Comparison of ENCODE assay signal across 16 cellular contexts in genomic region chr18:47558110-47558750, GRCh38.
DNase-seq lines count a peak whose midpoint lies in the region; ATAC-seq, FAIRE-seq and TF ChIP-seq lines count a peak whose summit lies in the region.
"Had no signal": no experiment of that assay in that cellular context is flagged by ENCODE, and none has a peak within 500 bp of the region (broad histone marks: within the 10 kb centered on the region; RNA-seq: fewer than 3 reads in every experiment).

No MANE protein-coding gene starts in this region.

- peak; percentile 82 for ATAC-seq in GM21447 (IDR thresholded peaks at IDR 0.05; ENCODE audit: unreplicated experiment)
- ATAC-seq in HG03432 (IDR thresholded peaks at IDR 0.05; ENCODE audit: unreplicated experiment): peak; percentile 86
- no peak for ATAC-seq in HG02970 (IDR thresholded peaks at IDR 0.05; ENCODE audit: low FRiP score, unreplicated experiment)
- ATAC-seq in GM18519 (IDR thresholded peaks at IDR 0.05; ENCODE audit: low FRiP score, unreplicated experiment): no peak
- ATAC-seq: left cardiac atrium, psoas muscle had no signal

- peak overlapping the region; percentile 15 to 16; a peak in 1 of 4 replicates for H3K4me2 ChIP-seq in H1 (ENCODE audit: insufficient read depth in 1 of 2, low read depth in 2 of 2, low read length in 2 of 2)

- peak overlapping the region; percentile 56 for H2BK120ac ChIP-seq in H1 (replicated peaks; ENCODE audit: low read depth, low read length)

- no peak for TF ChIP-seq CTCF in H1 (IDR thresholded peaks at IDR 0.05; ENCODE audit: control extremely low read depth in 1 of 3, insufficient read depth in 1 of 3, low read depth in 1 of 3, low read length in 3 of 3)

- no peak for TF ChIP-seq RAD21 in H1 (IDR thresholded peaks at IDR 0.05 in 1 of 2, conservative IDR thresholded peaks at IDR 0.05 in 1 of 2; ENCODE audit: low read depth in 2 of 2, low read length in 2 of 2)

- H3K23ac ChIP-seq in H1 (ENCODE audit: insufficient read length): no peak overlapping the region

- H2BK20ac ChIP-seq in H1 (ENCODE audit: low read length): peak overlapping the region; percentile 87; the same call in 1 of the 2 replicates

- H4K91ac ChIP-seq in H1 (replicated peaks; ENCODE audit: insufficient read length, low read length): no peak overlapping the region

- no peak for TF ChIP-seq POLR2A in H1 (IDR thresholded peaks at IDR 0.05; ENCODE audit: control extremely low read depth in 1 of 2, low read depth in 2 of 2, low read length in 2 of 2)
- TF ChIP-seq POLR2A in H54 (IDR thresholded peaks at IDR 0.05; ENCODE audit: low read depth, low read length): no peak

- DNase-seq in NCI-H2029 (lab: John Stamatoyannopoulos, UW): peak; percentile 21
- no peak for DNase-seq in NCI-H2029 treated with DMSO at 0.1 percent for 48 hours (lab: John Stamatoyannopoulos, UW)
- DNase-seq in H1 (ENCODE audit: low read depth in 1 of 2, low spot score in 2 of 2): peak in 1 of 2 experiments; percentile 42
- DNase-seq in H54 (ENCODE audit: insufficient read length, low spot score): no peak
- DNase-seq: activated CD8-positive, alpha-beta memory T cell treated with anti-CD3 and anti-CD28 coated beads, Interleukin-2, amount 50 U/mL, for 4 hours; Caco-2; erythroblast; left cardiac atrium; NCI-H1417 treated with DMSO at 0.1 percent for 48 hours; NCI-H82; psoas muscle; upper lobe of left lung had no signal

- H3K9me3 ChIP-seq in H1 (ENCODE audit: insufficient read depth in 2 of 2, low read depth in 1 of 2, low read length in 1 of 2): peaks cover 8 to 10% of the 10 kb centered on the region in 2 experiments; a peak in 3 of 4 replicates
- H3K9me3 ChIP-seq: Caco-2, psoas muscle, upper lobe of left lung had no signal

- peak overlapping the region; percentile 11; the same call in 1 of the 2 replicates for H2BK5ac ChIP-seq in H1 (ENCODE audit: low read depth, low read length)

- TF ChIP-seq EP300 in H1 (IDR thresholded peaks at IDR 0.05; ENCODE audit: borderline replicate concordance in 1 of 2, low read depth in 2 of 2, low read length in 2 of 2): no peak

- H3K56ac ChIP-seq in H1 (replicated peaks; ENCODE audit: insufficient read length, low read depth, low read length): no peak overlapping the region

- H3K23me2 ChIP-seq in H1 (ENCODE audit: low read depth, low read length): no peaks in the 10 kb centered on the region

- H3K79me2 ChIP-seq in H1 (ENCODE audit: control insufficient read depth in 1 of 2, insufficient read depth in 2 of 2, low read length in 2 of 2): no peaks in the 10 kb centered on the region

- no peak overlapping the region; a peak in 1 of 7 replicates for H3K9ac ChIP-seq in H1 (replicated peaks in 1 of 4; ENCODE audit: extremely low read depth in 1 of 4, low read depth in 3 of 4, low read length in 3 of 4)

- POLR2A ChIA-PET in H1 (lab: Charles Lee; ENCODE audit: partially characterized antibody): no interaction called here

- H4K5ac ChIP-seq in H1 (ENCODE audit: insufficient read length, low read depth, low read length): no peak overlapping the region

- peak overlapping the region; percentile 41; the same call in 1 of the 2 replicates for H2BK12ac ChIP-seq in H1 (ENCODE audit: low read depth, low read length)

- H3K4me3 ChIP-seq in H1 (ENCODE audit: extremely low read depth in 1 of 4, insufficient read depth in 2 of 4, low read depth in 3 of 4, low read length in 4 of 4): no peak overlapping the region
- H3K4me3 ChIP-seq: psoas muscle, upper lobe of left lung had no signal

- H3K36me3 ChIP-seq in H1 (ENCODE audit: control insufficient read depth in 2 of 4, insufficient read depth in 4 of 4, low read length in 3 of 4): no peaks in the 10 kb centered on the region; a peak in 1 of 8 replicates
- H3K36me3 ChIP-seq: upper lobe of left lung had no signal

- no peak overlapping the region for H3K4ac ChIP-seq in H1 (replicated peaks; ENCODE audit: insufficient read length, low read depth, low read length)

- H4K20me1 ChIP-seq in H1 (replicated peaks in 1 of 2; ENCODE audit: control insufficient read depth in 1 of 2, insufficient read depth in 2 of 2, low read length in 2 of 2): no peaks in the 10 kb centered on the region

- H4K8ac ChIP-seq in H1 (ENCODE audit: extremely low read depth, insufficient read depth, low read length): no peak overlapping the region

- H2BK15ac ChIP-seq in H1 (ENCODE audit: low read length): no peak overlapping the region

- peaks cover 10 to 23% (median 20%) of the 10 kb centered on the region in 4 experiments for H3K4me1 ChIP-seq in H1 (replicated peaks in 1 of 4; ENCODE audit: control insufficient read depth in 3 of 4, insufficient read depth in 4 of 4, low read length in 3 of 4)
- H3K4me1 ChIP-seq: Caco-2, psoas muscle, upper lobe of left lung had no signal

- H2AFZ ChIP-seq in H1 (ENCODE audit: low read length): no peak overlapping the region

- no peak for FAIRE-seq in H1 (lab: Jason Lieb, UNC)
- FAIRE-seq in H54 (lab: Jason Lieb, UNC): no peak

- 78% methylated on average over 4 of the region's 4 CpGs; no CpG with 5 or more reads in 1 of the 2 experiments for WGBS in H1 (ENCODE audit: extremely low coverage in 1 of 2, insufficient coverage in 1 of 2, insufficient read length in 1 of 2, insufficient replicate concordance in 2 of 2, low coverage in 1 of 2, low lambda C conversion rate in 2 of 2, missing lambda C conversion rate in 1 of 2), 2 experiments

- no peaks in the 10 kb centered on the region; a peak in 2 of 7 replicates for H3K27me3 ChIP-seq in H1 (replicated peaks in 1 of 4; ENCODE audit: control insufficient read depth in 3 of 4, extremely low read depth in 1 of 4, insufficient read depth in 3 of 4, low read length in 3 of 4)
- H3K27me3 ChIP-seq: upper lobe of left lung had no signal

- CTCF ChIA-PET in H1 (lab: Charles Lee; ENCODE audit: partially characterized antibody): interaction anchor here (0.7 to 6.0 kb wide), 11 partner anchors 10 to 342 kb away, joined by 3 to 51 read pairs (median 3); no protein-coding TSS in a partner anchor

- H3K79me1 ChIP-seq in H1 (ENCODE audit: low read depth, low read length): no peaks in the 10 kb centered on the region

- no peak overlapping the region for H3K14ac ChIP-seq in H1 (ENCODE audit: insufficient read length)

- no peak overlapping the region for H3K27ac ChIP-seq in H1 (ENCODE audit: low read depth, low read length)
- H3K27ac ChIP-seq: psoas muscle, upper lobe of left lung had no signal

- no peak overlapping the region for H3K18ac ChIP-seq in H1 (ENCODE audit: extremely low read depth, low read length)

- no peak overlapping the region for H2AK5ac ChIP-seq in H1 (ENCODE audit: low read depth, low read length)

TF ChIP-seq in H1, 55 proteins besides CTCF, POLR2A, EP300 and RAD21:
- no peak for TF ChIP-seq TBP (IDR thresholded peaks at IDR 0.05; ENCODE audit: low read depth, low read length)
- no peak for TF ChIP-seq PHF8 (conservative IDR thresholded peaks at IDR 0.05; ENCODE audit: low read depth, low read length)
- no peak for TF ChIP-seq CHD1 (IDR thresholded peaks at IDR 0.05; ENCODE audit: low read depth, low read length)
- TF ChIP-seq CEBPB (IDR thresholded peaks at IDR 0.05; ENCODE audit: low read depth, low read length): no peak
- TF ChIP-seq BACH1 (IDR thresholded peaks at IDR 0.05; ENCODE audit: low read length): no peak
- TF ChIP-seq CBX8 (IDR thresholded peaks at IDR 0.05; ENCODE audit: borderline replicate concordance, low read depth, low read length): no peak
- TF ChIP-seq GTF2F1 (IDR thresholded peaks at IDR 0.05; ENCODE audit: borderline replicate concordance, low read depth, low read length): no peak
- TF ChIP-seq EZH2 (IDR thresholded peaks at IDR 0.05; ENCODE audit: low read depth, low read length, severe bottlenecking): no peak
- no peak for TF ChIP-seq RBBP5 (IDR thresholded peaks at IDR 0.05; ENCODE audit: borderline replicate concordance, low read depth, low read length)
- no peak for TF ChIP-seq KDM4A (IDR thresholded peaks at IDR 0.05; ENCODE audit: low read depth, low read length, severe bottlenecking)
- TF ChIP-seq YY1 (IDR thresholded peaks at IDR 0.05; ENCODE audit: low read depth, low read length): no peak
- no peak for TF ChIP-seq NANOG (IDR thresholded peaks at IDR 0.05; ENCODE audit: insufficient read depth, low read depth, low read length, poor library complexity, severe bottlenecking)
- no peak for TF ChIP-seq RFX5 (IDR thresholded peaks at IDR 0.05; ENCODE audit: borderline replicate concordance, low read depth, low read length)
- no peak for TF ChIP-seq JUND (IDR thresholded peaks at IDR 0.05; ENCODE audit: low read length)
- TF ChIP-seq CTBP2 (IDR thresholded peaks at IDR 0.05; ENCODE audit: borderline replicate concordance, insufficient read depth, insufficient read length, low read length): no peak

Comparison
In these comparisons a context has a peak if more than half of its experiments do, and no peak if none do; other contexts are left out.
1. ATAC-seq: peak in GM21447 (single experiment) and HG03432 (single experiment); none in HG02970 (single experiment) and GM18519 (single experiment).